Comparison of ENCODE assay signal across 23 cellular contexts in genomic region chr2:226892729-226893128, GRCh38. TPM values are rescaled to one million over a fixed set of nuclear protein-coding genes. Genes with fewer than 3 reads are reported as not detected.
DNase-seq lines count a peak whose midpoint lies in the region; ATAC-seq, FAIRE-seq and TF ChIP-seq lines count a peak whose summit lies in the region.
"Had no signal": no experiment of that assay in that cellular context is flagged by ENCODE, and none has a peak within 500 bp of the region (broad histone marks: within the 10 kb centered on the region; RNA-seq: fewer than 3 reads in every experiment).

No MANE protein-coding gene starts in this region.

- TF ChIP-seq EP300 in HepG2 (IDR thresholded peaks at IDR 0.05; ENCODE audit: low read depth in 2 of 2, low read length in 2 of 2) (no peak), HepG2 (CRISPR knock-in tag; IDR thresholded peaks at IDR 0.05; ENCODE audit: borderline replicate concordance) (no peak)

- CTCF ChIA-PET in HepG2 (lab: Yijun Ruan, JAX; ENCODE audit: low intra/inter-chr PET ratio, low total read pairs): no interaction called here

- H3K4me1 ChIP-seq in HepG2 (ENCODE audit: insufficient read depth, low read length): no peaks in the 10 kb centered on the region
- H3K4me1 ChIP-seq in right lobe of liver: peaks cover 0 to 8% (median 0%) of the 10 kb centered on the region in 4 donors
- no peaks in the 10 kb centered on the region for H3K4me1 ChIP-seq in lower lobe of right lung
- H3K4me1 ChIP-seq: BE2C, upper lobe of left lung had no signal

- BruUV-seq in HepG2 (replicated peaks; lab: Mats Ljungman, UMichigan): no TSS peak

- no peaks in the 10 kb centered on the region for H3K27me3 Mint-ChIP-seq in nephron progenitor cell (ENCODE audit: low read depth, poor library complexity)

- no peak overlapping the region for H2AFZ ChIP-seq in HepG2 (ENCODE audit: low read length)

- no peak for DNase-seq in HepG2 (ENCODE audit: low spot score)
- no peak for DNase-seq in right lobe of liver
- peak; percentile 44 to 64 for DNase-seq in cardiac fibroblast (ENCODE audit: low read depth in 2 of 2)
- peak; percentile 68 to 83 for DNase-seq in foreskin fibroblast
- no peak for DNase-seq in putamen (ENCODE audit: low spot score)
- no peak for DNase-seq in nephron progenitor cell
- no peak for DNase-seq in lower lobe of right lung
- no peak for DNase-seq in GM10266 (ENCODE audit: extremely low spot score)
- DNase-seq: activated CD4-positive, CD25-positive, alpha-beta regulatory T cell treated with anti-CD3 and anti-CD28 coated beads, Interleukin-2, amount 50 U/mL, for 72 hours; activated CD8-positive, alpha-beta memory T cell treated with anti-CD3 and anti-CD28 coated beads for 24 hours; activated naive CD4-positive, alpha-beta T cell; activated T-cell treated with anti-CD3 and anti-CD28 coated beads, Interleukin-2, amount 50 U/mL, for 4 hours; BE2C; COR-L47; DMS79; MV-4-11; NCI-H1694; NCI-H774; occipital lobe; right cardiac atrium; SHP77; upper lobe of left lung had no signal

- TF ChIP-seq POLR2A in HepG2 (IDR thresholded peaks at IDR 0.05; ENCODE audit: insufficient read depth in 1 of 2, low read depth in 2 of 2, low read length in 2 of 2) (no peak), right lobe of liver (IDR thresholded peaks at IDR 0.05) (no peak)

- POLR2A ChIA-PET in HepG2 (lab: Yijun Ruan, JAX): no interaction called here

- H3K27ac ChIP-seq in HepG2 (ENCODE audit: extremely low read length, insufficient read depth, low read length): no peak overlapping the region
- no peak overlapping the region for H3K27ac ChIP-seq in right lobe of liver
- H3K27ac ChIP-seq in lower lobe of right lung: no peak overlapping the region
- H3K27ac ChIP-seq: upper lobe of left lung had no signal

- in situ Hi-C loops in HepG2 (cut with HindIII; ENCODE audit: extremely low pct_ligation_motif_present, low pct_unique_long_range_greater_than_20kb): no loop called here

- no peak overlapping the region for H3K27ac Mint-ChIP-seq in nephron progenitor cell

- no peak overlapping the region for H3K4me3 ChIP-seq in HepG2 (replicated peaks in 1 of 3; ENCODE audit: insufficient read depth in 1 of 3, low read depth in 2 of 3, low read length in 3 of 3)
- H3K4me3 ChIP-seq in right lobe of liver: no peak overlapping the region
- H3K4me3 ChIP-seq in cardiac fibroblast (replicated peaks in 1 of 2; ENCODE audit: low read depth in 2 of 2, low read length in 2 of 2): no peak overlapping the region
- no peak overlapping the region for H3K4me3 ChIP-seq in foreskin fibroblast (ENCODE audit: low read depth in 1 of 2, low read length in 2 of 2)
- no peak overlapping the region for H3K4me3 ChIP-seq in lower lobe of right lung
- H3K4me3 ChIP-seq: upper lobe of left lung had no signal

- H3K27me3 ChIP-seq in HepG2 (ENCODE audit: control insufficient read depth in 1 of 2, insufficient read depth in 2 of 2, low read length in 2 of 2) (no peaks in the 10 kb centered on the region), right lobe of liver (no peaks in the 10 kb centered on the region), lower lobe of right lung (ENCODE audit: low read depth) (no peaks in the 10 kb centered on the region)
- H3K27me3 ChIP-seq: BE2C, upper lobe of left lung had no signal

- H3K9me3 ChIP-seq in HepG2 (ENCODE audit: low read length) (no peaks in the 10 kb centered on the region), right lobe of liver (no peaks in the 10 kb centered on the region), lower lobe of right lung (no peaks in the 10 kb centered on the region)
- H3K9me3 ChIP-seq: BE2C, upper lobe of left lung had no signal

- ATAC-seq in HepG2 (no peak), right lobe of liver (no peak), lower lobe of right lung (no peak)
- ATAC-seq: activated T-cell treated with anti-CD3 and anti-CD28 coated beads, Interleukin-2, amount 50 U/mL, for 4 hours; right cardiac atrium had no signal

- H3K36me3 Mint-ChIP-seq in nephron progenitor cell (ENCODE audit: low read depth): peaks cover 7% of the 10 kb centered on the region

- H3K9ac ChIP-seq in HepG2 (ENCODE audit: insufficient read depth, low read depth, low read length): no peak overlapping the region

- H3K4me3 Mint-ChIP-seq in nephron progenitor cell: no peak overlapping the region
- H3K4me3 Mint-ChIP-seq: activated T-cell treated with anti-CD3 and anti-CD28 coated beads, Interleukin-2, amount 50 U/mL, for 4 hours had no signal

- H3K79me2 ChIP-seq in HepG2 (ENCODE audit: insufficient read depth, low read length): no peaks in the 10 kb centered on the region

- TF ChIP-seq CTCF in HepG2 (CRISPR knock-in tag; IDR thresholded peaks at IDR 0.05): no peak
- no peak for TF ChIP-seq CTCF in right lobe of liver (IDR thresholded peaks at IDR 0.05)
- no peak for TF ChIP-seq CTCF in cardiac fibroblast (IDR thresholded peaks at IDR 0.05; ENCODE audit: low read depth, low read length)
- TF ChIP-seq CTCF in foreskin fibroblast (IDR thresholded peaks at IDR 0.05; ENCODE audit: low read depth, low read length): no peak
- TF ChIP-seq CTCF in nephron progenitor cell (IDR thresholded peaks at IDR 0.05): no peak
- no peak for TF ChIP-seq CTCF in lower lobe of right lung (IDR thresholded peaks at IDR 0.05)
- no peak for TF ChIP-seq CTCF in GM10266 (IDR thresholded peaks at IDR 0.05; ENCODE audit: control insufficient read depth, insufficient read depth, low read depth, missing control alignments)

- H3K9me3 Mint-ChIP-seq in nephron progenitor cell: no peaks in the 10 kb centered on the region
- H3K9me3 Mint-ChIP-seq: activated T-cell treated with anti-CD3 and anti-CD28 coated beads, Interleukin-2, amount 50 U/mL, for 4 hours had no signal

- no peaks in the 10 kb centered on the region for H4K20me1 ChIP-seq in HepG2 (ENCODE audit: insufficient read depth, low read length)

- FAIRE-seq in HepG2 (lab: Jason Lieb, UNC): no peak
- FAIRE-seq: TTC549 had no signal

- 66% methylated on average over 3 of the region's 3 CpGs for WGBS in HepG2 (ENCODE audit: low lambda C conversion rate)
- 48% methylated on average over 3 of the region's 3 CpGs for WGBS in right lobe of liver (ENCODE audit: insufficient coverage, low coverage, low lambda C conversion rate, missing lambda C conversion rate)

- intact Hi-C loops in HepG2 (cut with micrococcal nuclease; ENCODE audit: unreplicated experiment): no loop called here
- intact Hi-C loops in right lobe of liver (cut with DNase I): no loop called here
- intact Hi-C loops in lower lobe of right lung (cut with DNase I): no loop called here

- H3K4me2 ChIP-seq in HepG2 (ENCODE audit: low read depth, low read length): no peak overlapping the region

- TF ChIP-seq RAD21 in HepG2 (CRISPR knock-in tag; IDR thresholded peaks at IDR 0.05): no peak

- H3K4me1 Mint-ChIP-seq in nephron progenitor cell: peaks cover 12% of the 10 kb centered on the region

- H3K36me3 ChIP-seq in HepG2 (replicated peaks in 1 of 2; ENCODE audit: control insufficient read depth in 1 of 2, insufficient read depth in 2 of 2, low read length in 2 of 2) (no peaks in the 10 kb centered on the region), right lobe of liver (no peaks in the 10 kb centered on the region), lower lobe of right lung (no peaks in the 10 kb centered on the region)
- H3K36me3 ChIP-seq: BE2C had no signal

TF ChIP-seq in HepG2, 621 proteins besides CTCF, POLR2A, EP300 and RAD21:
- TF ChIP-seq CEBPB (IDR thresholded peaks at IDR 0.05; ENCODE audit: borderline replicate concordance, low read depth, low read length) (peak; percentile 71; the same call in 1 of the 2 replicates), TOPORS (CRISPR knock-in tag; IDR thresholded peaks at IDR 0.05) (no peak)
TF ChIP-seq in HepG2: peak in this region for 1.

RNA-seq across cellular contexts. Expression of gene RHBDD1, which starts 56.9 kb away (rescaled TPM):
- 8.2 and 8.8 TPM in 2 replicates for total RNA-seq in HepG2 (2016; rRNA removed; fragmentation: Illumina TruSeq; extraction: Trizol)
- total RNA-seq in HepG2 (2016; cell fraction: cytosol; rRNA removed; fragmentation: Illumina TruSeq; extraction: Trizol; ENCODE audit: low read depth): 25.4 and 28.6 TPM in 2 replicates
- 8.3 and 8.9 TPM in 2 replicates for total RNA-seq in HepG2 (2016; cell fraction: insoluble cytoplasmic fraction; rRNA removed; fragmentation: Illumina TruSeq; extraction: Trizol)
- total RNA-seq in HepG2 (2016; cell fraction: membrane; rRNA removed; fragmentation: Illumina TruSeq; extraction: Trizol): 14.2 and 17.1 TPM in 2 replicates
- 18.0 and 18.2 TPM in 2 replicates for total RNA-seq in HepG2 (2016; cell fraction: nucleus; rRNA removed; fragmentation: Illumina TruSeq; extraction: Trizol)
- polyA plus RNA-seq in HepG2 (2011; rRNA removed): 8.7 and 9.5 TPM in 2 replicates
- polyA plus RNA-seq in HepG2 (2011; cell fraction: cytosol; rRNA removed): 4.1 and 6.4 TPM in 2 replicates
- polyA plus RNA-seq in HepG2 (2011; cell fraction: nucleus; rRNA removed): 5.5 and 7.6 TPM in 2 replicates
- 6.4 and 10.1 TPM in 2 replicates for polyA plus RNA-seq in HepG2 (2012)
- 0.42 and 1.1 TPM in 2 replicates for polyA plus RNA-seq in HepG2 (2016; cell fraction: cytosol; fragmentation: Illumina TruSeq; extraction: Trizol; ENCODE audit: low read depth)
- polyA plus RNA-seq in HepG2 (2016; cell fraction: insoluble cytoplasmic fraction; fragmentation: Illumina TruSeq; extraction: Trizol; ENCODE audit: low read depth): 4.6 and 4.8 TPM in 2 replicates
- polyA plus RNA-seq in HepG2 (2016; cell fraction: membrane; fragmentation: Illumina TruSeq; extraction: Trizol; ENCODE audit: low read depth): 2.7 and 3.3 TPM in 2 replicates
- polyA plus RNA-seq in HepG2 (2016; cell fraction: nucleus; fragmentation: Illumina TruSeq; extraction: Trizol; ENCODE audit: insufficient read depth, low read depth): 3.7 and 5.6 TPM in 2 replicates
- polyA minus RNA-seq in HepG2 (2011; rRNA and poly(A)+ RNA removed; ENCODE audit: low replicate concordance): 8.3 and 22.5 TPM in 2 replicates
- 19.6 and 21.3 TPM in 2 replicates for polyA minus RNA-seq in HepG2 (2011; cell fraction: cytosol; rRNA and poly(A)+ RNA removed)
- 44.3 and 54.3 TPM in 2 replicates for polyA minus RNA-seq in HepG2 (2011; cell fraction: nucleus; rRNA and poly(A)+ RNA removed)
- total RNA-seq in right lobe of liver: 10 to 100 TPM; 14.7 to 25.3 (median 21.0) TPM
- 42.2 TPM for total RNA-seq in lower lobe of right lung

Comparison
In these comparisons a context has a peak if more than half of its experiments do, and no peak if none do; other contexts are left out.
1. DNase-seq: peak in cardiac fibroblast (2 of 2) and foreskin fibroblast (2 of 2); none in HepG2 (single experiment), right lobe of liver (0 of 3), putamen (single experiment), nephron progenitor cell (single experiment), lower lobe of right lung (single experiment) and GM10266 (single experiment).